Comparison of ENCODE assay signal across 34 cellular contexts in genomic region chr20:4179545-4179944, GRCh38.
"Had no signal": no experiment of that assay in that cellular context is flagged by ENCODE, and none has a peak within 500 bp of the region (broad histone marks: within the 10 kb centered on the region; RNA-seq: fewer than 3 reads in every experiment).

No MANE protein-coding gene starts in this region.

- DNase-seq: Karpas-422, Kasumi-1, MG63, MM.1S, MV-4-11, NCI-H1048, NCI-H1092, NCI-H1092 treated with DMSO at 0.1 percent for 48 hours, NCI-H1105, NCI-H1105 treated with DMSO at 0.1 percent for 48 hours, NCI-H1417, NCI-H1417 treated with DMSO at 0.1 percent for 48 hours, NCI-H1436, NCI-H1436 treated with DMSO at 0.1 percent for 48 hours, NCI-H146, NCI-H1694, NCI-H1694 treated with DMSO at 0.1 percent for 48 hours, NCI-H187, NCI-H187 treated with DMSO at 0.1 percent for 48 hours, NCI-H1930, NCI-H2029, NCI-H2029 treated with DMSO at 0.1 percent for 48 hours, NCI-H2081, NCI-H2081 treated with DMSO at 0.1 percent for 48 hours, NCI-H2107, NCI-H2171, NCI-H2171 treated with DMSO at 0.1 percent for 48 hours, NCI-H2227 treated with DMSO at 0.1 percent for 48 hours, NCI-H226, NCI-H345, NCI-H446, NCI-H446 treated with DMSO at 0.1 percent for 48 hours, NCI-H510A, NCI-H510A treated with DMSO at 0.1 percent for 48 hours had no signal

- H3K4me3 ChIP-seq: MG63 had no signal

- H3K27me3 ChIP-seq: MG63 had no signal

- H3K36me3 ChIP-seq: MG63 had no signal

- H3K9me3 ChIP-seq: MG63 had no signal
